16 cellular contexts compared by ENCODE assay signal in the genomic region with DNA sequence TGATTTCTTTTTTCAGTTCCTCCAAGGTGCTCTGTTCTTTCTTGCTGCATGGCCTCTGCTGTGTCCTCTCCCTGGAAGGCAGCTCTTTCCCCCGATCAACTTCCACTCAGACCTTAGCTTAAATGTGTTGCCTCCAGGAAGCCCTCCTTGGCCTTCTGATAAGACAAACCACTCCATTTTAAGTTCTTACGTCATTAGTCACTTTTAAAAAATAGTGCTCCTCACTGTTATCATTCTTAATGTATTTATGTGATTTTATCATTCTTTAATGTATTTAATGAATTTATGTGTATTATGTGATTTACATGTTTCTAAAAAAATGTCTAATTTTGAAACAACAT. TPM values are rescaled to one million over a fixed set of nuclear protein-coding genes. Genes with fewer than 3 reads are reported as not detected.
DNase-seq lines count a peak whose midpoint lies in the region; ATAC-seq, FAIRE-seq and TF ChIP-seq lines count a peak whose summit lies in the region.
"Had no signal": no experiment of that assay in that cellular context is flagged by ENCODE, and none has a peak within 500 bp of the region (broad histone marks: within the 10 kb centered on the region; RNA-seq: fewer than 3 reads in every experiment).

No MANE protein-coding gene starts in this region.

- no peaks in the 10 kb centered on the region for H3K9me3 Mint-ChIP-seq in memory B cell
- H3K9me3 Mint-ChIP-seq in stimulated activated naive B cell treated with anti-CD40 and anti-IgM and Interleukin-4, amounts not matched to agents 10 μg/mL and 1 μg/mL and 100 μg/mL, for 72 hours = no peaks in the 10 kb centered on the region
- H3K9me3 Mint-ChIP-seq: CD4-positive, alpha-beta T cell; immature natural killer cell had no signal

- H3K36me3 Mint-ChIP-seq in memory B cell = no peaks in the 10 kb centered on the region
- H3K36me3 Mint-ChIP-seq in stimulated activated naive B cell treated with anti-CD40 and anti-IgM and Interleukin-4, amounts not matched to agents 10 μg/mL and 1 μg/mL and 100 μg/mL, for 72 hours = no peaks in the 10 kb centered on the region
- H3K36me3 Mint-ChIP-seq: immature natural killer cell had no signal

- H3K27ac ChIP-seq in RWPE1 = peak overlapping the region; percentile 60
- H3K27ac ChIP-seq: foreskin keratinocyte, WERI-Rb-1 had no signal

- peaks cover 28% of the 10 kb centered on the region for H3K4me1 Mint-ChIP-seq in memory B cell
- H3K4me1 Mint-ChIP-seq in stimulated activated naive B cell treated with anti-CD40 and anti-IgM and Interleukin-4, amounts not matched to agents 10 μg/mL and 1 μg/mL and 100 μg/mL, for 72 hours = peaks cover 31 to 49% of the 10 kb centered on the region in 2 donors

- TF ChIP-seq POLR2A in GM12891 (IDR thresholded peaks at IDR 0.05; ENCODE audit: low read depth, low read length) = no peak

- no peak for FAIRE-seq in GM12891 (lab: Jason Lieb, UNC)
- FAIRE-seq: urothelium cell line had no signal

- DNase-seq in RWPE1 (ENCODE audit: low spot score) (no peak), memory B cell (ENCODE audit: low spot score in 2 of 2) (no peak), germinal center (ENCODE audit: low spot score) (no peak), GM12891 (ENCODE audit: insufficient read length, low spot score) (no peak)
- DNase-seq in stimulated activated naive B cell treated with anti-CD40 and anti-IgM and Interleukin-4, amounts not matched to agents 10 μg/mL and 1 μg/mL and 100 μg/mL, for 72 hours = no peak
- DNase-seq: activated naive CD4-positive, alpha-beta T cell treated with anti-CD3 and anti-CD28 coated beads, Interleukin-2, amount 50 U/mL, for 16 hours; CD4-positive, alpha-beta T cell; H7 had no signal

- CTCF ChIA-PET in RWPE1 (lab: Yijun Ruan, JAX) = interaction anchor here (0.5 to 2.4 kb wide), 18 partner anchors 9 to 258 kb away, joined by 3 to 10 read pairs (median 4); a partner anchor contains a TSS

- H3K27ac Mint-ChIP-seq in memory B cell = peak overlapping the region; percentile 17
- H3K27ac Mint-ChIP-seq in stimulated activated naive B cell treated with anti-CD40 and anti-IgM and Interleukin-4, amounts not matched to agents 10 μg/mL and 1 μg/mL and 100 μg/mL, for 72 hours = peak overlapping the region; percentile 93
- H3K27ac Mint-ChIP-seq: CD4-positive, alpha-beta T cell had no signal

- POLR2A ChIA-PET in RWPE1 (lab: Yijun Ruan, JAX; ENCODE audit: low non-redundant PET) = no interaction called here

- ATAC-seq in GM18517 (IDR thresholded peaks at IDR 0.05; ENCODE audit: unreplicated experiment) = peak; percentile 66
- ATAC-seq in memory B cell (ENCODE audit: low read depth) = no peak
- ATAC-seq in stimulated activated naive B cell treated with anti-CD40 and anti-IgM and Interleukin-4, amounts not matched to agents 10 μg/mL and 1 μg/mL and 100 μg/mL, for 72 hours (replicated peaks) = no peak
- no peak for ATAC-seq in GM18861 (IDR thresholded peaks at IDR 0.05; ENCODE audit: unreplicated experiment)
- no peak for ATAC-seq in HG03457 (IDR thresholded peaks at IDR 0.05; ENCODE audit: unreplicated experiment)

- H3K4me3 Mint-ChIP-seq in memory B cell = peak overlapping the region; percentile 56
- H3K4me3 Mint-ChIP-seq in stimulated activated naive B cell treated with anti-CD40 and anti-IgM and Interleukin-4, amounts not matched to agents 10 μg/mL and 1 μg/mL and 100 μg/mL, for 72 hours = peak overlapping the region; percentile 39 to 48
- H3K4me3 Mint-ChIP-seq: CD4-positive, alpha-beta T cell had no signal

- TF ChIP-seq CTCF in RWPE1 (conservative IDR thresholded peaks at IDR 0.05; ENCODE audit: low read depth) = no peak

- H3K27me3 Mint-ChIP-seq in memory B cell = no peaks in the 10 kb centered on the region
- no peaks in the 10 kb centered on the region for H3K27me3 Mint-ChIP-seq in stimulated activated naive B cell treated with anti-CD40 and anti-IgM and Interleukin-4, amounts not matched to agents 10 μg/mL and 1 μg/mL and 100 μg/mL, for 72 hours
- H3K27me3 Mint-ChIP-seq: CD4-positive, alpha-beta T cell had no signal

TF ChIP-seq in GM12891, 5 proteins besides CTCF, POLR2A, EP300 and RAD21:
- TF ChIP-seq POLR2AphosphoS5 (IDR thresholded peaks at IDR 0.05; ENCODE audit: low read depth, low read length) (no peak), SPI1 (IDR thresholded peaks at IDR 0.05; ENCODE audit: low read depth, low read length) (no peak), PAX5 (IDR thresholded peaks at IDR 0.05; ENCODE audit: insufficient read depth, low read length, severe bottlenecking) (no peak), POU2F2 (IDR thresholded peaks at IDR 0.05; ENCODE audit: low read depth, low read length) (no peak), TAF1 (IDR thresholded peaks at IDR 0.05; ENCODE audit: low read depth, low read length) (no peak)

RNA-seq across cellular contexts. Expression of a gene that starts 12.2 kb away (rescaled TPM):
- 17.5 TPM for polyA plus RNA-seq in GM12891 (2012; ENCODE audit: low read depth, missing spikeins)

RNA-seq across cellular contexts. Expression of a gene that starts 15.6 kb away (rescaled TPM):
- not detected for polyA plus RNA-seq in GM12891 (2012; ENCODE audit: low read depth, missing spikeins)
- polyA plus RNA-seq: foreskin keratinocyte, immature natural killer cell, SK-N-SH had no signal
